Comparison of ENCODE assay signal across 9 cellular contexts in the genomic region with DNA sequence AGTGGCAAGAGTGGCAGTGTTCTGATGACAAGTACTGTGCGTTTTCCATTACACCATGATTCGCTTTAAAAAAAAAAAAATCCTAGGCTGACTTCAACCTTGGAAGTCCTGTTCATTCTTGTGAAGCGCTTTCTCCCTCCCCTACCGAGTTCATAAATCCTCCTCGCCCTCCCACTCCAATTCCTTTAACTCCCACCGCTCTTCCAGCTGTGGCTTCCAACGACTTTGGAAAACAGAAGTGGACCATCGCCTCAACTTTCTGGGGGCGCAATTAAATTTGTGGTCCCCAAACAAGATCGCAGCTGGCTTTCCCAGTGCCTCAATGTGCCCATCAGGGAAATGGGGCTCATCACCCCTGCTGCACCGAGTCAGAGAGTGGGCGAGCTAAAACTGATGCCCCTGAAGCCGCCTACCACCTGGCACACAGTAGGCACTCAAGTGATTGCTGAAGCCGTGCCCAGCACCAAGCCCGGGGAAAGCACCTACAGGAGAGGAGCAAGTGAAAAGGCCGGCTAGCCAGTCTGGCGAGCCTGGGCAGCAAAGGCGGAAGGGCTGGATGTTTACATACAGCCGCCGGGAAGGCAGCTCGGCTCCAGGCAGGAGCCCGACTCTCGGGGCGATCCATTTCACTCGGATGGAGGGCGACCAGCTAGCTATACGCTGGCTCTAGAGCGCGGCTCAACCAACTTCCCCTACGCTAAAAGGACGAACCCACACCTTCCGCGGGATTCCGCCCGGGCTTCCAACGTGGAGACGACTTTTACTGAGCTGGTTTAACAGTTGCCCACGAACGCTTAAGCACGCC. TPM values are rescaled to one million over a fixed set of nuclear protein-coding genes. Genes with fewer than 3 reads are reported as not detected.
A peak's percentile ranks its signal among the peaks of the same experiment; 100 is the strongest.
DNase-seq lines count a peak whose midpoint lies in the region; ATAC-seq, FAIRE-seq and TF ChIP-seq lines count a peak whose summit lies in the region.
"Had no signal": no experiment of that assay in that cellular context is flagged by ENCODE, and none has a peak within 500 bp of the region (broad histone marks: within the 10 kb centered on the region; RNA-seq: fewer than 3 reads in every experiment).

No MANE protein-coding gene starts in this region.

- no peaks in the 10 kb centered on the region for H4K20me1 ChIP-seq in endothelial cell of umbilical vein (replicated peaks; ENCODE audit: control insufficient read depth, extremely low read depth, insufficient read depth, low read length)

- peak overlapping the region; percentile 82 for H3K9ac ChIP-seq in endothelial cell of umbilical vein (replicated peaks; ENCODE audit: extremely low read depth, insufficient read depth, low read length)

- no peaks in the 10 kb centered on the region for H3K9me1 ChIP-seq in endothelial cell of umbilical vein (replicated peaks; ENCODE audit: control insufficient read depth, extremely low read depth, insufficient read depth, low read length)

- intact Hi-C loops in endothelial cell of umbilical vein (cut with micrococcal nuclease), result loop anchor here (1.0 to 5.0 kb wide), 10 partner anchors 55 to 1363 kb away; partner anchors contain the start of gene USP24
- intact Hi-C loops in upper lobe of right lung (cut with DNase I), result loop anchor here (10.0 kb wide), 1 partner anchor 53 kb away; no protein-coding TSS in a partner anchor

- TF ChIP-seq CTCF in endothelial cell of umbilical vein (IDR thresholded peaks at IDR 0.05; ENCODE audit: extremely low read depth in 1 of 2, insufficient read depth in 1 of 2, low read depth in 1 of 2, low read length in 2 of 2) (no peak), upper lobe of right lung (IDR thresholded peaks at IDR 0.05) (no peak)

- peak; percentile 70 for ATAC-seq in upper lobe of right lung

- dilution Hi-C loops in endothelial cell of umbilical vein (cut with MboI; ENCODE audit: extremely low pct_ligation_motif_present, low sequenced_read_pairs), result no loop called here

- no peak for TF ChIP-seq POLR2A in endothelial cell of umbilical vein (IDR thresholded peaks at IDR 0.05; ENCODE audit: low read depth, low read length)

- no peaks in the 10 kb centered on the region for H3K27me3 ChIP-seq in endothelial cell of umbilical vein (ENCODE audit: control insufficient read depth in 2 of 2, insufficient read depth in 2 of 2, low read length in 2 of 2)
- H3K27me3 ChIP-seq in upper lobe of right lung, result no peaks in the 10 kb centered on the region

- H2AFZ ChIP-seq in endothelial cell of umbilical vein (ENCODE audit: low read depth, low read length), result peak overlapping the region; percentile 66

- H3K36me3 ChIP-seq in endothelial cell of umbilical vein (ENCODE audit: control insufficient read depth in 2 of 2, extremely low read depth in 1 of 2, insufficient read depth in 2 of 2, low read length in 2 of 2) (no peaks in the 10 kb centered on the region), upper lobe of right lung (no peaks in the 10 kb centered on the region)

- H3K79me2 ChIP-seq in endothelial cell of umbilical vein (ENCODE audit: control insufficient read depth, insufficient read depth, low read length), result peaks cover 35% of the 10 kb centered on the region

- H3K9me3 ChIP-seq in endothelial cell of umbilical vein (replicated peaks; ENCODE audit: control insufficient read depth, insufficient read depth, low read length), result no peaks in the 10 kb centered on the region
- no peaks in the 10 kb centered on the region for H3K9me3 ChIP-seq in upper lobe of right lung

- CTCF ChIA-PET in endothelial cell of umbilical vein (lab: Charles Lee), result interaction anchor here (0.7 to 9.0 kb wide), 26 partner anchors 8 to 1294 kb away, joined by 3 to 174 read pairs (median 5); no protein-coding TSS in a partner anchor

- peak overlapping the region; percentile 80 for H3K4me2 ChIP-seq in endothelial cell of umbilical vein (ENCODE audit: insufficient read depth, low read length)

- H3K4me1 ChIP-seq in endothelial cell of umbilical vein (ENCODE audit: control insufficient read depth, extremely low read depth, insufficient read depth, low read length) (peaks cover 42% of the 10 kb centered on the region), upper lobe of right lung (no peaks in the 10 kb centered on the region)

- no TSS peak for BruUV-seq in endothelial cell of umbilical vein (replicated peaks; lab: Mats Ljungman, UMichigan)

- H3K4me3 ChIP-seq in endothelial cell of umbilical vein (replicated peaks in 1 of 3; ENCODE audit: insufficient read depth in 1 of 3, low read depth in 1 of 3, low read length in 3 of 3) (peak overlapping the region; percentile 42 to 99 (median 66)), upper lobe of right lung (peak overlapping the region; percentile 83)

- peak overlapping the region; percentile 75 for H3K27ac ChIP-seq in endothelial cell of umbilical vein (ENCODE audit: insufficient read depth, low read depth, low read length)
- peak overlapping the region; percentile 94 for H3K27ac ChIP-seq in upper lobe of right lung

- peak; percentile 63 for FAIRE-seq in endothelial cell of umbilical vein (lab: Jason Lieb, UNC)

- POLR2A ChIA-PET in endothelial cell of umbilical vein (lab: Charles Lee), result interaction anchor here (0.9 to 1.0 kb wide), 2 partner anchors 120 to 1149 kb away, joined by 3 to 4 read pairs; no protein-coding TSS in a partner anchor

- DNase-seq in NCI-H1436 (lab: John Stamatoyannopoulos, UW) (peak; percentile 11), NCI-H1436 treated with DMSO at 0.1 percent for 48 hours (lab: John Stamatoyannopoulos, UW) (no peak), HT1080 (ENCODE audit: low read depth) (peak; percentile 34), SK-N-DZ (ENCODE audit: low spot score) (peak; percentile 45), endothelial cell of umbilical vein (ENCODE audit: low read depth, low spot score) (peak; percentile 72), midbrain (lab: John Stamatoyannopoulos, UW) (peak; percentile 60), upper lobe of right lung (peak; percentile 85)
- DNase-seq in stimulated activated CD4-positive, alpha-beta T cell treated with anti-CD3 and anti-CD28 coated beads, Interleukin-2, amount 100 ng/mL, for 48 hours, result no peak
- DNase-seq: CD4-positive, CD25-positive, alpha-beta regulatory T cell had no signal

TF ChIP-seq in endothelial cell of umbilical vein, 7 proteins besides CTCF, POLR2A, EP300 and RAD21:
- TF ChIP-seq POLR2AphosphoS5 (IDR thresholded peaks at IDR 0.05; ENCODE audit: insufficient read depth, low read depth, low read length) (peak; percentile 14), FOS (IDR thresholded peaks at IDR 0.05; ENCODE audit: borderline replicate concordance, insufficient read depth, low read length) (no peak)

RNA-seq across cellular contexts. Expression of gene PLPP3, which starts 1.3 kb away (rescaled TPM):
- 7.5 and 10.4 TPM in 2 replicates for total RNA-seq in HT1080 (2014; rRNA removed; shearing (Covaris generic))
- polyA plus RNA-seq in HT1080 (2015; cell fraction: cytosol; rRNA removed), result 5.1 and 5.3 TPM in 2 replicates
- polyA plus RNA-seq in HT1080 (2015; cell fraction: nucleus; rRNA removed), result 5.8 and 7.6 TPM in 2 replicates
- polyA plus RNA-seq in SK-N-DZ (2014; cell fraction: cytosol; rRNA removed), result 4.7 and 5.0 TPM in 2 replicates
- polyA plus RNA-seq in SK-N-DZ (2014; cell fraction: nucleus; rRNA removed), result 2.2 and 2.4 TPM in 2 replicates
- total RNA-seq in endothelial cell of umbilical vein (7.2 and 14.1 TPM in 2 replicates), upper lobe of right lung (124 TPM)
- 10.2 and 11.3 TPM in 2 replicates for polyA plus RNA-seq in endothelial cell of umbilical vein
- 8.5 and 8.9 TPM in 2 replicates for polyA plus RNA-seq in endothelial cell of umbilical vein (2011; cell fraction: cytosol; rRNA removed)
- 12.1 and 15.4 TPM in 2 replicates for polyA plus RNA-seq in endothelial cell of umbilical vein (2011; cell fraction: nucleus; rRNA removed)
- 17.4 TPM in 2 replicates for polyA plus RNA-seq in endothelial cell of umbilical vein (2012)
- 20.7 and 21.0 TPM in 2 replicates for polyA minus RNA-seq in endothelial cell of umbilical vein
- 2.2 TPM for polyA minus RNA-seq in endothelial cell of umbilical vein (2011; cell fraction: cytosol; rRNA and poly(A)+ RNA removed)
- polyA minus RNA-seq in endothelial cell of umbilical vein (2011; cell fraction: nucleus; rRNA and poly(A)+ RNA removed), result 41.3 and 50.6 TPM in 2 replicates
- total RNA-seq: CD4-positive, CD25-positive, alpha-beta regulatory T cell had no signal

Comparison
In these comparisons a context has a peak if more than half of its experiments do, and no peak if none do; other contexts are left out.
1. DNase-seq: peak in NCI-H1436 (single experiment), HT1080 (single experiment), SK-N-DZ (single experiment), endothelial cell of umbilical vein (single experiment), midbrain (single experiment) and upper lobe of right lung (single experiment); none in NCI-H1436 treated with DMSO at 0.1 percent for 48 hours (single experiment) and stimulated activated CD4-positive, alpha-beta T cell treated with anti-CD3 and anti-CD28 coated beads, Interleukin-2, amount 100 ng/mL, for 48 hours (0 of 2).